In the genomic region with DNA sequence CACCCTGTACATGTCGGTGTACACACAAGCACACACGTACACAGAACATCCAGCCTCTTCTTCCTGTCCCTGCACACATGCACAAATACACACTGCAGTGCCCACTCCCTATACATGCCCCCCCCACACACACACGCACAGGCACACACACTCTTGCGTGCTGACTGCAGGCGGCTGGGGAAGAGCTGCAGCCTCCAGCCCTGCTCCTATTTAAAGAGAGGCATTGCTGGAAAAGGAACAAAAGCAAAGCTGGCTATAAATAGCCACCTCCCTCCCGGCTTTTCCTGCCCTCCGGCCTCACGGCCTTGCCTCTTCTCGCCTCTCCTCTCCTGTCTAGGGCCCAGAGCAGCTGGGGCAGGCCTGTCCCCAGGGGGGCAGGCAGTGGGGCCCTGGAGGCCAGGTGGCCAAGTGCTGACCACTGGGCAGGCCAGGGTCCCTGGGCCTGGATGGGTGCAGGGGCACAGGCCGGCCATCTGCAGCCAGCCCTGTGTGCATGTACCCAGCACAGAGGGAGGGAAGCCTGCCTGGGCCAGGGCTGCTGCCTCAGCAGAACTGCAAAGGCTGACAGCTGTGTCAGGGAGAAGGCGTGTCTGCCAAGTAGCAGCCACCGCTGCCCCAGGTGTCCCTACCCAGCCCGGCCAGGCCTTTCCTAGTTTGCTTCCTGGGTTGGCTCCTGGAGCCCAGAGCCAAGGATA, we compare ENCODE assay signal across 9 cellular contexts. TPM values are rescaled to one million over a fixed set of nuclear protein-coding genes. Genes with fewer than 3 reads are reported as not detected.
DNase-seq lines count a peak whose midpoint lies in the region; ATAC-seq, FAIRE-seq and TF ChIP-seq lines count a peak whose summit lies in the region.
"Had no signal": no experiment of that assay in that cellular context is flagged by ENCODE, and none has a peak within 500 bp of the region (broad histone marks: within the 10 kb centered on the region; RNA-seq: fewer than 3 reads in every experiment).

No MANE protein-coding gene starts in this region.

- H3K27me3 ChIP-seq in Karpas-422 (ENCODE audit: low read length) (no peaks in the 10 kb centered on the region), K562 (ENCODE audit: control insufficient read depth in 2 of 2, insufficient read depth in 2 of 2, low read length in 2 of 2) (peaks cover 3 to 17% of the 10 kb centered on the region in 2 experiments; a peak in 4 of 5 replicates), layer of hippocampus (ENCODE audit: control insufficient read depth, insufficient read depth, low read length) (peaks cover 2% of the 10 kb centered on the region), subcutaneous abdominal adipose tissue (ENCODE audit: control insufficient read depth in 5 of 5, insufficient read depth in 4 of 5, low read length in 5 of 5) (no peaks in the 10 kb centered on the region)

- no peak for TF ChIP-seq RAD21 in K562 (CRISPR knock-in tag; conservative IDR thresholded peaks at IDR 0.05 in 1 of 2, IDR thresholded peaks at IDR 0.05 in 1 of 2)

- no peak for TF ChIP-seq CTCF in K562 (IDR thresholded peaks at IDR 0.05 in 2 of 3, conservative IDR thresholded peaks at IDR 0.05 in 1 of 3; ENCODE audit: insufficient read depth in 2 of 3, low read depth in 1 of 3, low read length in 3 of 3)

- H3K9me1 ChIP-seq in K562 (ENCODE audit: control insufficient read depth, insufficient read depth, low read length) = no peaks in the 10 kb centered on the region

- peaks cover 3% of the 10 kb centered on the region for H3K4me1 Mint-ChIP-seq in activated CD4-positive, alpha-beta memory T cell treated with anti-CD3 and anti-CD28 coated beads, Interleukin-2, amount 10 ng/mL, durations not matched to agents 7 days and 5 days
- no peaks in the 10 kb centered on the region for H3K4me1 Mint-ChIP-seq in activated T-cell treated with anti-CD3 and anti-CD28 coated beads, Interleukin-2, amount 50 U/mL, for 24 hours (ENCODE audit: low read depth)

- H3K36me3 ChIP-seq in Karpas-422 (ENCODE audit: insufficient read depth, low read length) (no peaks in the 10 kb centered on the region), K562 (ENCODE audit: control insufficient read depth, insufficient read depth, low read length) (no peaks in the 10 kb centered on the region), subcutaneous abdominal adipose tissue (ENCODE audit: control insufficient read depth in 5 of 5, insufficient read depth in 5 of 5, low read length in 5 of 5) (no peaks in the 10 kb centered on the region)

- intact Hi-C loops in K562 (cut with micrococcal nuclease) = no loop called here

- no peak for TF ChIP-seq POLR2A in K562 (conservative IDR thresholded peaks at IDR 0.05)

- H3K4me2 ChIP-seq in Karpas-422 (ENCODE audit: low read depth, low read length, poor library complexity, severe bottlenecking) (no peak overlapping the region), K562 (ENCODE audit: insufficient read depth, low read length) (no peak overlapping the region)

- H3K4me1 ChIP-seq in Karpas-422 (ENCODE audit: low read length) = no peaks in the 10 kb centered on the region
- peaks cover 0 to 9% of the 10 kb centered on the region in 2 experiments; a peak in 2 of 5 replicates for H3K4me1 ChIP-seq in K562 (replicated peaks in 1 of 2; ENCODE audit: control insufficient read depth in 2 of 2, insufficient read depth in 2 of 2, low read length in 2 of 2)
- H3K4me1 ChIP-seq in subcutaneous abdominal adipose tissue (ENCODE audit: control insufficient read depth in 5 of 5, insufficient read depth in 5 of 5, low read length in 5 of 5) = peaks cover 7 to 40% (median 33%) of the 10 kb centered on the region in 5 donors

- H3K27me3 Mint-ChIP-seq in activated CD4-positive, alpha-beta memory T cell treated with anti-CD3 and anti-CD28 coated beads, Interleukin-2, amount 10 ng/mL, durations not matched to agents 7 days and 5 days = peaks cover 29% of the 10 kb centered on the region
- H3K27me3 Mint-ChIP-seq in activated T-cell treated with anti-CD3 and anti-CD28 coated beads, Interleukin-2, amount 50 U/mL, for 24 hours = peaks cover 36% of the 10 kb centered on the region

- H3K9me3 ChIP-seq in Karpas-422 (ENCODE audit: low read length) (no peaks in the 10 kb centered on the region), K562 (replicated peaks; ENCODE audit: control insufficient read depth, insufficient read depth, low read depth, low read length) (no peaks in the 10 kb centered on the region), subcutaneous abdominal adipose tissue (ENCODE audit: control insufficient read depth in 5 of 5, low read length in 5 of 5) (no peaks in the 10 kb centered on the region)

- H3K9ac ChIP-seq in Karpas-422 (ENCODE audit: low read length) (no peak overlapping the region), K562 (ENCODE audit: insufficient read depth in 1 of 2, low read depth in 2 of 2, low read length in 2 of 2) (no peak overlapping the region), subcutaneous abdominal adipose tissue (ENCODE audit: low read length in 5 of 5) (peak overlapping the region in 3 of 5 donors; percentile 43 to 68 (median 61))

- H4K20me1 ChIP-seq in Karpas-422 (ENCODE audit: insufficient read depth, low read depth, low read length) (no peaks in the 10 kb centered on the region), K562 (replicated peaks; ENCODE audit: control insufficient read depth, insufficient read depth, low read length) (0 out of 2 replicates have a peak, but pooled peaks cover 5% of the 10 kb centered on the region)

- CTCF ChIA-PET in K562 (lab: Yijun Ruan, JAX; ENCODE audit: low intra/inter-chr PET ratio) = no interaction called here
- CTCF ChIA-PET in activated CD4-positive, alpha-beta memory T cell treated with anti-CD3 and anti-CD28 coated beads, Interleukin-2, amount 10 ng/mL, durations not matched to agents 7 days and 5 days (lab: Charles Lee) = no interaction called here

- FAIRE-seq in K562 (lab: Jason Lieb, UNC) = no peak
- FAIRE-seq: G401.6 had no signal

- BruUV-seq in K562 (replicated peaks; lab: Mats Ljungman, UMichigan) = no TSS peak

- no peak overlapping the region for H3K4me3 Mint-ChIP-seq in activated CD4-positive, alpha-beta memory T cell treated with anti-CD3 and anti-CD28 coated beads, Interleukin-2, amount 10 ng/mL, durations not matched to agents 7 days and 5 days
- no peak overlapping the region for H3K4me3 Mint-ChIP-seq in activated T-cell treated with anti-CD3 and anti-CD28 coated beads, Interleukin-2, amount 50 U/mL, for 24 hours

- in situ Hi-C loops in K562 (cut with MboI) = no loop called here

- 31% methylated on average over 11 of the region's 13 CpGs for WGBS in K562 (ENCODE audit: insufficient coverage, low coverage, missing lambda C conversion rate)

- DNase-seq in A172 (ENCODE audit: low spot score) (peak; percentile 49), Karpas-422 (peak; percentile 44), K562 (ENCODE audit: extremely low read depth in 1 of 4, low spot score in 3 of 4) (no peak), NK-92 (lab: John Stamatoyannopoulos, UW; ENCODE audit: unreplicated experiment) (no peak)
- no peak for DNase-seq in activated CD4-positive, alpha-beta memory T cell treated with anti-CD3 and anti-CD28 coated beads, Interleukin-2, amount 10 ng/mL, durations not matched to agents 7 days and 5 days
- no peak for DNase-seq in activated T-cell treated with anti-CD3 and anti-CD28 coated beads, Interleukin-2, amount 50 U/mL, for 24 hours

- H3K27ac ChIP-seq in Karpas-422 (ENCODE audit: low read length) = no peak overlapping the region
- H3K27ac ChIP-seq in K562 (ENCODE audit: extremely low read depth, low read depth, low read length) = no peak overlapping the region
- H3K27ac ChIP-seq in layer of hippocampus (ENCODE audit: low read depth, low read length) = peak overlapping the region; percentile 67
- peak overlapping the region; percentile 1 for H3K27ac ChIP-seq in subcutaneous abdominal adipose tissue (ENCODE audit: low read depth, low read length)

- H3K4me3 ChIP-seq in Karpas-422 (ENCODE audit: low read length) (no peak overlapping the region), K562 (no peak overlapping the region), subcutaneous abdominal adipose tissue (ENCODE audit: low read depth in 1 of 5, low read length in 5 of 5) (peak overlapping the region in 2 of 5 donors; percentile 7 to 28)

- POLR2A ChIA-PET in K562 (lab: Yijun Ruan, JAX) = interaction anchor here (0.8 kb wide), 1 partner anchor 36 kb away, joined by 3 read pairs; no protein-coding TSS in a partner anchor
- POLR2A ChIA-PET in activated CD4-positive, alpha-beta memory T cell treated with anti-CD3 and anti-CD28 coated beads, Interleukin-2, amount 10 ng/mL, durations not matched to agents 7 days and 5 days (lab: Charles Lee) = interaction anchor here (0.6 kb wide), 1 partner anchor 90 kb away, joined by 3 read pairs; no protein-coding TSS in a partner anchor

- H2AFZ ChIP-seq in Karpas-422 (ENCODE audit: low read length) (no peak overlapping the region), K562 (ENCODE audit: low read depth, low read length) (no peak overlapping the region)

- H3K9me2 ChIP-seq in Karpas-422 (replicated peaks; ENCODE audit: insufficient read depth, low read length) = no peaks in the 10 kb centered on the region

- no peaks in the 10 kb centered on the region for H3K36me3 Mint-ChIP-seq in activated CD4-positive, alpha-beta memory T cell treated with anti-CD3 and anti-CD28 coated beads, Interleukin-2, amount 10 ng/mL, durations not matched to agents 7 days and 5 days (ENCODE audit: low read depth)
- no peaks in the 10 kb centered on the region for H3K36me3 Mint-ChIP-seq in activated T-cell treated with anti-CD3 and anti-CD28 coated beads, Interleukin-2, amount 50 U/mL, for 24 hours (ENCODE audit: low read depth)

- TF ChIP-seq EP300 in K562 (IDR thresholded peaks at IDR 0.05; ENCODE audit: low read length) = no peak

- H3K79me2 ChIP-seq in Karpas-422 (ENCODE audit: low read length) = no peaks in the 10 kb centered on the region
- no peaks in the 10 kb centered on the region for H3K79me2 ChIP-seq in K562 (ENCODE audit: control insufficient read depth, insufficient read depth, low read length)

- H3K27ac Mint-ChIP-seq in activated CD4-positive, alpha-beta memory T cell treated with anti-CD3 and anti-CD28 coated beads, Interleukin-2, amount 10 ng/mL, durations not matched to agents 7 days and 5 days = no peak overlapping the region
- no peak overlapping the region for H3K27ac Mint-ChIP-seq in activated T-cell treated with anti-CD3 and anti-CD28 coated beads, Interleukin-2, amount 50 U/mL, for 24 hours

- H3K9me3 Mint-ChIP-seq in activated CD4-positive, alpha-beta memory T cell treated with anti-CD3 and anti-CD28 coated beads, Interleukin-2, amount 10 ng/mL, durations not matched to agents 7 days and 5 days = no peaks in the 10 kb centered on the region
- no peaks in the 10 kb centered on the region for H3K9me3 Mint-ChIP-seq in activated T-cell treated with anti-CD3 and anti-CD28 coated beads, Interleukin-2, amount 50 U/mL, for 24 hours

- ATAC-seq in K562 = no peak

RNA-seq across cellular contexts. Expression of a gene that starts 25.4 kb away (rescaled TPM):
- 1.7 and 2.2 TPM in 2 replicates for total RNA-seq in A172 (2014; rRNA removed; shearing (Covaris generic))
- 0.11 and 0.30 TPM in 2 replicates for total RNA-seq in Karpas-422 (2014; rRNA removed; shearing (Covaris generic); ENCODE audit: low replicate concordance)
- total RNA-seq in K562 (2011; cell fraction: chromatin; rRNA removed; ENCODE audit: low replicate concordance) = 0.30 TPM in 1 of 2 replicates, not detected in the other
- total RNA-seq in K562 (2011; cell fraction: nucleolus; rRNA removed) = 0.13 and 0.50 TPM in 2 replicates
- total RNA-seq in K562 (2011; cell fraction: nucleoplasm; rRNA removed) = 0.07 TPM in 1 of 2 replicates, not detected in the other
- total RNA-seq in K562 (2014; rRNA removed) (0.05 and 0.12 TPM in 2 replicates), K562 (2014; rRNA removed; fragmentation: Illumina TruSeq; extraction: Trizol) (not detected in 2 replicates), K562 (2015; rRNA removed; fragmentation: Illumina TruSeq; extraction: Trizol) (0.04 TPM in 2 replicates), K562 (2021) (0.04 and 0.07 TPM in 2 replicates)
- polyA plus RNA-seq in K562 (2011; rRNA removed) (0.06 and 0.58 TPM in 2 replicates), K562 (2014; fragmentation: Illumina TruSeq; extraction: Trizol) (not detected in 2 replicates), K562 (2014; fragmentation: Nextera tagmentation; extraction: Ambion mirVana) (not detected), K562 (2014; rRNA removed) (not detected in 2 replicates)
- polyA plus RNA-seq in K562 (2011; cell fraction: cytosol; rRNA removed) = 0.25 and 0.58 TPM in 2 replicates
- polyA plus RNA-seq in K562 (2011; cell fraction: nucleus; rRNA removed) = 0.09 and 0.24 TPM in 2 replicates
- polyA plus RNA-seq in K562 (2012) = 0.06 and 0.08 TPM in 2 replicates
- 0.27 TPM in 1 of 2 replicates, not detected in the other for polyA minus RNA-seq in K562 (2011; rRNA and poly(A)+ RNA removed)
- 0.82 TPM in 1 of 2 replicates, not detected in the other for polyA minus RNA-seq in K562 (2011; cell fraction: cytosol; rRNA and poly(A)+ RNA removed)
- 0.13 and 0.33 TPM in 2 replicates for polyA minus RNA-seq in K562 (2011; cell fraction: nucleus; rRNA and poly(A)+ RNA removed)
- total RNA-seq in activated CD4-positive, alpha-beta memory T cell treated with anti-CD3 and anti-CD28 coated beads, Interleukin-2, amount 10 ng/mL, durations not matched to agents 7 days and 5 days = under 1 TPM; 0.33 to 0.35 TPM

RNA-seq across cellular contexts. Expression of a gene that starts 30.2 kb away (rescaled TPM):
- total RNA-seq in A172 (2014; rRNA removed; shearing (Covaris generic)) = 31.2 and 33.2 TPM in 2 replicates
- total RNA-seq in Karpas-422 (2014; rRNA removed; shearing (Covaris generic); ENCODE audit: low replicate concordance) = 37.5 and 41.9 TPM in 2 replicates
- total RNA-seq in K562 (2011; cell fraction: chromatin; rRNA removed; ENCODE audit: low replicate concordance) = 67.2 and 189 TPM in 2 replicates
- total RNA-seq in K562 (2011; cell fraction: nucleolus; rRNA removed) = 122 and 130 TPM in 2 replicates
- total RNA-seq in K562 (2011; cell fraction: nucleoplasm; rRNA removed) = 90.6 and 92.5 TPM in 2 replicates
- total RNA-seq in K562 (2014; rRNA removed) (30.9 and 34.7 TPM in 2 replicates), K562 (2014; rRNA removed; fragmentation: Illumina TruSeq; extraction: Trizol) (19.3 and 19.7 TPM in 2 replicates), K562 (2015; rRNA removed; fragmentation: Illumina TruSeq; extraction: Trizol) (17.7 and 19.7 TPM in 2 replicates), K562 (2021) (33.0 and 40.6 TPM in 2 replicates)
- polyA plus RNA-seq in K562 (2011; rRNA removed) (20.2 and 39.1 TPM in 2 replicates), K562 (2014; fragmentation: Illumina TruSeq; extraction: Trizol) (28.7 and 31.0 TPM in 2 replicates), K562 (2014; fragmentation: Nextera tagmentation; extraction: Ambion mirVana) (under 1 TPM; 0.42 to 0.94 TPM), K562 (2014; rRNA removed) (30.1 and 30.5 TPM in 2 replicates)
- 35.7 and 48.3 TPM in 2 replicates for polyA plus RNA-seq in K562 (2011; cell fraction: cytosol; rRNA removed)
- 121 and 164 TPM in 2 replicates for polyA plus RNA-seq in K562 (2011; cell fraction: nucleus; rRNA removed)
- polyA plus RNA-seq in K562 (2012) = 23.5 and 23.7 TPM in 2 replicates
- 17.2 and 19.4 TPM in 2 replicates for polyA minus RNA-seq in K562 (2011; rRNA and poly(A)+ RNA removed)
- polyA minus RNA-seq in K562 (2011; cell fraction: cytosol; rRNA and poly(A)+ RNA removed) = 27.1 and 28.2 TPM in 2 replicates
- 30.3 and 42.9 TPM in 2 replicates for polyA minus RNA-seq in K562 (2011; cell fraction: nucleus; rRNA and poly(A)+ RNA removed)
- 10 to 100 TPM; 28.4 to 28.8 TPM for total RNA-seq in activated CD4-positive, alpha-beta memory T cell treated with anti-CD3 and anti-CD28 coated beads, Interleukin-2, amount 10 ng/mL, durations not matched to agents 7 days and 5 days

RNA-seq across cellular contexts. Expression of a gene that starts 42.1 kb away (rescaled TPM):
- 104 and 128 TPM in 2 replicates for total RNA-seq in A172 (2014; rRNA removed; shearing (Covaris generic))
- 49.1 and 50.2 TPM in 2 replicates for total RNA-seq in Karpas-422 (2014; rRNA removed; shearing (Covaris generic); ENCODE audit: low replicate concordance)
- 1.6 and 4.6 TPM in 2 replicates for total RNA-seq in K562 (2011; cell fraction: chromatin; rRNA removed; ENCODE audit: low replicate concordance)
- total RNA-seq in K562 (2011; cell fraction: nucleolus; rRNA removed) = 6.6 and 9.8 TPM in 2 replicates
- total RNA-seq in K562 (2011; cell fraction: nucleoplasm; rRNA removed) = 0.69 and 4.2 TPM in 2 replicates
- total RNA-seq in K562 (2014; rRNA removed) = 21.6 and 23.7 TPM in 2 replicates
- total RNA-seq in K562 (2014; rRNA removed; fragmentation: Illumina TruSeq; extraction: Trizol) = 9.7 and 12.2 TPM in 2 replicates
- total RNA-seq in K562 (2015; rRNA removed; fragmentation: Illumina TruSeq; extraction: Trizol) = 12.2 and 14.1 TPM in 2 replicates
- total RNA-seq in K562 (2021) = 15.6 and 21.1 TPM in 2 replicates
- polyA plus RNA-seq in K562 (2011; rRNA removed) = 14.1 and 17.1 TPM in 2 replicates
- polyA plus RNA-seq in K562 (2011; cell fraction: cytosol; rRNA removed) = 17.7 and 39.3 TPM in 2 replicates
- 5.4 and 6.8 TPM in 2 replicates for polyA plus RNA-seq in K562 (2011; cell fraction: nucleus; rRNA removed)
- polyA plus RNA-seq in K562 (2012) = 14.6 and 22.6 TPM in 2 replicates
- 14.1 and 18.2 TPM in 2 replicates for polyA plus RNA-seq in K562 (2014; fragmentation: Illumina TruSeq; extraction: Trizol)
- 1 to 10 TPM; 3.0 to 3.6 TPM for polyA plus RNA-seq in K562 (2014; fragmentation: Nextera tagmentation; extraction: Ambion mirVana)
- polyA plus RNA-seq in K562 (2014; rRNA removed) = 19.7 and 23.4 TPM in 2 replicates
- polyA minus RNA-seq in K562 (2011; rRNA and poly(A)+ RNA removed) = 6.3 and 8.5 TPM in 2 replicates
- 7.6 and 8.9 TPM in 2 replicates for polyA minus RNA-seq in K562 (2011; cell fraction: cytosol; rRNA and poly(A)+ RNA removed)
- 1.1 and 1.6 TPM in 2 replicates for polyA minus RNA-seq in K562 (2011; cell fraction: nucleus; rRNA and poly(A)+ RNA removed)
- 10 to 100 TPM; 43.2 to 45.4 TPM for total RNA-seq in activated CD4-positive, alpha-beta memory T cell treated with anti-CD3 and anti-CD28 coated beads, Interleukin-2, amount 10 ng/mL, durations not matched to agents 7 days and 5 days

RNA-seq across cellular contexts. Expression of a gene that starts 55.2 kb away (rescaled TPM):
- 7.3 and 12.5 TPM in 2 replicates for total RNA-seq in A172 (2014; rRNA removed; shearing (Covaris generic))
- 3.2 and 13.9 TPM in 2 replicates for total RNA-seq in Karpas-422 (2014; rRNA removed; shearing (Covaris generic); ENCODE audit: low replicate concordance)
- 2.6 and 5.4 TPM in 2 replicates for total RNA-seq in K562 (2011; cell fraction: chromatin; rRNA removed; ENCODE audit: low replicate concordance)
- 4.3 and 6.5 TPM in 2 replicates for total RNA-seq in K562 (2011; cell fraction: nucleolus; rRNA removed)
- total RNA-seq in K562 (2011; cell fraction: nucleoplasm; rRNA removed) = 2.3 and 2.4 TPM in 2 replicates
- total RNA-seq in K562 (2014; rRNA removed) = 1.9 and 2.8 TPM in 2 replicates
- total RNA-seq in K562 (2014; rRNA removed; fragmentation: Illumina TruSeq; extraction: Trizol) = 0.13 and 0.18 TPM in 2 replicates
- 0.18 and 0.41 TPM in 2 replicates for total RNA-seq in K562 (2015; rRNA removed; fragmentation: Illumina TruSeq; extraction: Trizol)
- 2.3 and 2.5 TPM in 2 replicates for total RNA-seq in K562 (2021)
- polyA plus RNA-seq in K562 (2011; rRNA removed) = 0.53 and 0.64 TPM in 2 replicates
- 0.93 and 4.2 TPM in 2 replicates for polyA plus RNA-seq in K562 (2011; cell fraction: cytosol; rRNA removed)
- polyA plus RNA-seq in K562 (2011; cell fraction: nucleus; rRNA removed) = 2.7 and 7.9 TPM in 2 replicates
- 0.80 and 0.95 TPM in 2 replicates for polyA plus RNA-seq in K562 (2012)
- polyA plus RNA-seq in K562 (2014; fragmentation: Illumina TruSeq; extraction: Trizol) = 0.12 and 0.35 TPM in 2 replicates
- polyA plus RNA-seq in K562 (2014; fragmentation: Nextera tagmentation; extraction: Ambion mirVana) = under 1 TPM; 0.01 to 0.03 TPM
- polyA plus RNA-seq in K562 (2014; rRNA removed) = 1.4 and 2.3 TPM in 2 replicates
- polyA minus RNA-seq in K562 (2011; rRNA and poly(A)+ RNA removed) = 0.21 and 0.46 TPM in 2 replicates
- polyA minus RNA-seq in K562 (2011; cell fraction: cytosol; rRNA and poly(A)+ RNA removed) = 1.5 and 2.1 TPM in 2 replicates
- 2.6 and 2.7 TPM in 2 replicates for polyA minus RNA-seq in K562 (2011; cell fraction: nucleus; rRNA and poly(A)+ RNA removed)
- total RNA-seq in activated CD4-positive, alpha-beta memory T cell treated with anti-CD3 and anti-CD28 coated beads, Interleukin-2, amount 10 ng/mL, durations not matched to agents 7 days and 5 days = 10 to 100 TPM; 38.3 to 39.8 TPM

Comparison
In these comparisons a context has a peak if more than half of its experiments do, and no peak if none do; other contexts are left out.
1. DNase-seq: peak in A172 (single experiment) and Karpas-422 (single experiment); none in K562 (0 of 4), NK-92 (single experiment), activated CD4-positive, alpha-beta memory T cell treated with anti-CD3 and anti-CD28 coated beads, Interleukin-2, amount 10 ng/mL, durations not matched to agents 7 days and 5 days (single experiment) and activated T-cell treated with anti-CD3 and anti-CD28 coated beads, Interleukin-2, amount 50 U/mL, for 24 hours (single experiment).
2. H3K27ac ChIP-seq: peak in layer of hippocampus (single experiment) and subcutaneous abdominal adipose tissue (single experiment); none in Karpas-422 (single experiment) and K562 (single experiment).
3. H3K9ac ChIP-seq: peak in subcutaneous abdominal adipose tissue (3 of 5); none in Karpas-422 (single experiment) and K562 (0 of 2).